9 cellular contexts compared by ENCODE assay signal in genomic region chr16:19885456-19886060, GRCh38. TPM values are rescaled to one million over a fixed set of nuclear protein-coding genes. Genes with fewer than 3 reads are reported as not detected.
DNase-seq lines count a peak whose midpoint lies in the region; ATAC-seq, FAIRE-seq and TF ChIP-seq lines count a peak whose summit lies in the region.
"Had no signal": no experiment of that assay in that cellular context is flagged by ENCODE, and none has a peak within 500 bp of the region (broad histone marks: within the 10 kb centered on the region; RNA-seq: fewer than 3 reads in every experiment).

No MANE protein-coding gene starts in this region.

- no peaks in the 10 kb centered on the region for H3K36me3 ChIP-seq in GM06990 (ENCODE audit: control insufficient read depth, insufficient read depth, low read length)

- no peak for TF ChIP-seq POLR2A in GM12892 (IDR thresholded peaks at IDR 0.05; ENCODE audit: low read depth, low read length)

- intact Hi-C loops in Right ventricle myocardium superior (cut with DNase I), result loop anchor here (2.0 to 10.0 kb wide), 3 partner anchors 241 to 821 kb away; partner anchors contain the start of gene COQ7

- DNase-seq in GM06990 (ENCODE audit: extremely low read depth, insufficient read length) (peak; percentile 26), Right ventricle myocardium superior (peak; percentile 50), retinal pigment epithelial cell (ENCODE audit: low read depth) (no peak), GM12892 (ENCODE audit: insufficient read length) (no peak)
- DNase-seq in activated T-cell treated with anti-CD3 and anti-CD28 coated beads, Interleukin-2, amount 50 U/mL, for 48 hours, result peak; percentile 41 to 47

- H3K27me3 ChIP-seq in GM06990 (replicated peaks; ENCODE audit: control insufficient read depth, insufficient read depth, low read length), result no peaks in the 10 kb centered on the region; the same call in none of the 2 replicates

- no peak for FAIRE-seq in GM12892 (lab: Jason Lieb, UNC)

- ATAC-seq in Right ventricle myocardium superior (ENCODE audit: poor library complexity) (peak; percentile 15), HG03520 (IDR thresholded peaks at IDR 0.05; ENCODE audit: unreplicated experiment) (no peak), HG02763 (IDR thresholded peaks at IDR 0.05; ENCODE audit: unreplicated experiment) (no peak), HG03095 (IDR thresholded peaks at IDR 0.05; ENCODE audit: unreplicated experiment) (no peak)

- H3K4me3 ChIP-seq in GM06990 (replicated peaks; ENCODE audit: low read depth, low read length) (peak overlapping the region; percentile 61), retinal pigment epithelial cell (ENCODE audit: low read length) (peak overlapping the region; percentile 66)

- TF ChIP-seq CTCF in GM06990 (IDR thresholded peaks at IDR 0.05; ENCODE audit: insufficient read depth, low read length, poor library complexity, severe bottlenecking), result no peak
- TF ChIP-seq CTCF in retinal pigment epithelial cell (conservative IDR thresholded peaks at IDR 0.05; ENCODE audit: low read depth, low read length), result no peak

RNA-seq across cellular contexts. Expression of gene GPRC5B, which starts 0.9 kb away (rescaled TPM):
- total RNA-seq in Right ventricle myocardium superior, result 83.7 TPM
- 0.34 TPM for polyA plus RNA-seq in GM12892 (2012; ENCODE audit: missing spikeins)
- total RNA-seq: T-helper 2 cell treated with Interferon-gamma antibody and Interleukin-4, amounts not matched to agents 100 ng/mL and 5 ng/mL, for 36 hours had no signal

Comparison
In these comparisons a context has a peak if more than half of its experiments do, and no peak if none do; other contexts are left out.
1. DNase-seq: peak in GM06990 (single experiment), activated T-cell treated with anti-CD3 and anti-CD28 coated beads, Interleukin-2, amount 50 U/mL, for 48 hours (2 of 2) and Right ventricle myocardium superior (single experiment); none in retinal pigment epithelial cell (single experiment) and GM12892 (single experiment).